Comparison of ENCODE assay signal across 13 cellular contexts in the genomic region with DNA sequence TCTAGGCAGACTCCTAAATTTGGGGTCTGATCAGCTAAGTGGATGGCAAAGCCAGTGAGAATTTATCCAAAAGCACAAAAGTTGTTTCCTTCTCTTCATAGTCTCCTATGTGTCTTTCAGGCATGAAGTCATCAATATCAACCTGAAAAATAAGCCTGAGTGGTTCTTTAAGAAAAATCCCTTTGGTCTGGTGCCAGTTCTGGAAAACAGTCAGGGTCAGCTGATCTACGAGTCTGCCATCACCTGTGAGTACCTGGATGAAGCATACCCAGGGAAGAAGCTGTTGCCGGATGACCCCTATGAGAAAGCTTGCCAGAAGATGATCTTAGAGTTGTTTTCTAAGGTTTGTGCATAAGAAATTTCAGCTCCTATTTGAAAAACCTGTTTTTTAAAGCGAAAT. TPM values are rescaled to one million over a fixed set of nuclear protein-coding genes. Genes with fewer than 3 reads are reported as not detected.
DNase-seq lines count a peak whose midpoint lies in the region; ATAC-seq, FAIRE-seq and TF ChIP-seq lines count a peak whose summit lies in the region.
"Had no signal": no experiment of that assay in that cellular context is flagged by ENCODE, and none has a peak within 500 bp of the region (broad histone marks: within the 10 kb centered on the region; RNA-seq: fewer than 3 reads in every experiment).

No MANE protein-coding gene starts in this region.

- TF ChIP-seq CTCF in OCI-LY7 (conservative IDR thresholded peaks at IDR 0.05; ENCODE audit: low read length): no peak

- H3K9me3 ChIP-seq in adipocyte (ENCODE audit: control insufficient read depth, low read length): no peaks in the 10 kb centered on the region
- H3K9me3 ChIP-seq in stomach smooth muscle (ENCODE audit: control insufficient read depth in 2 of 2, low read length in 2 of 2): no peaks in the 10 kb centered on the region
- no peaks in the 10 kb centered on the region for H3K9me3 ChIP-seq in OCI-LY7 (ENCODE audit: low read length)

- intact Hi-C loops in activated naive CD4-positive, alpha-beta T cell treated with anti-CD3 and anti-CD28 coated beads for 36 hours (cut with micrococcal nuclease): no loop called here
- intact Hi-C loops in OCI-LY7 (cut with micrococcal nuclease; ENCODE audit: unreplicated experiment): no loop called here

- no peak for ATAC-seq in activated naive CD4-positive, alpha-beta T cell treated with anti-CD3 and anti-CD28 coated beads, Interleukin-2, amount 50 U/mL, for 72 hours
- ATAC-seq in GM18867 (IDR thresholded peaks at IDR 0.05; ENCODE audit: unreplicated experiment): no peak

- peaks cover 40% of the 10 kb centered on the region; the same call in 1 of the 2 replicates for H3K79me2 ChIP-seq in OCI-LY7 (ENCODE audit: insufficient read depth, low read depth, low read length)

- DNase-seq in activated naive CD4-positive, alpha-beta T cell treated with anti-CD3 and anti-CD28 coated beads for 36 hours: no peak
- no peak for DNase-seq in activated naive CD4-positive, alpha-beta T cell treated with anti-CD3 and anti-CD28 coated beads, Interleukin-2, amount 50 U/mL, for 72 hours (ENCODE audit: low spot score in 2 of 2)
- DNase-seq in adipocyte (ENCODE audit: low read depth) (no peak), OCI-LY7 (ENCODE audit: low spot score) (no peak), cortex of kidney (lab: John Stamatoyannopoulos, UW) (no peak)
- DNase-seq: activated CD4-positive, alpha-beta T cell treated with anti-CD3 and anti-CD28 coated beads, Interleukin-2, amount 10 ng/mL, durations not matched to agents 7 days and 5 days; NCI-H1048; NCI-H526; occipital lobe had no signal

- peaks cover 70% of the 10 kb centered on the region for H3K36me3 Mint-ChIP-seq in activated naive CD4-positive, alpha-beta T cell treated with anti-CD3 and anti-CD28 coated beads for 36 hours (ENCODE audit: low read depth)
- H3K36me3 Mint-ChIP-seq in activated naive CD4-positive, alpha-beta T cell treated with anti-CD3 and anti-CD28 coated beads, Interleukin-2, amount 50 U/mL, for 72 hours: peaks cover 49 to 76% of the 10 kb centered on the region in 2 donors

- peaks cover 51% of the 10 kb centered on the region for H3K4me1 ChIP-seq in adipocyte (ENCODE audit: control insufficient read depth, insufficient read depth, low read length)
- peaks cover 6% of the 10 kb centered on the region for H3K4me1 ChIP-seq in stomach smooth muscle (ENCODE audit: control insufficient read depth, insufficient read depth, low read length)
- peaks cover 9% of the 10 kb centered on the region for H3K4me1 ChIP-seq in OCI-LY7 (ENCODE audit: insufficient read depth, low read length, poor library complexity, severe bottlenecking)

- no peak overlapping the region for H2AFZ ChIP-seq in OCI-LY7 (ENCODE audit: low read length)

- H3K27ac Mint-ChIP-seq in activated naive CD4-positive, alpha-beta T cell treated with anti-CD3 and anti-CD28 coated beads for 36 hours: peak overlapping the region; percentile 96
- H3K27ac Mint-ChIP-seq in activated naive CD4-positive, alpha-beta T cell treated with anti-CD3 and anti-CD28 coated beads, Interleukin-2, amount 50 U/mL, for 72 hours: peak overlapping the region in 1 of 2 donors; percentile 87

- H3K9me3 Mint-ChIP-seq in activated naive CD4-positive, alpha-beta T cell treated with anti-CD3 and anti-CD28 coated beads for 36 hours: no peaks in the 10 kb centered on the region
- no peaks in the 10 kb centered on the region for H3K9me3 Mint-ChIP-seq in activated naive CD4-positive, alpha-beta T cell treated with anti-CD3 and anti-CD28 coated beads, Interleukin-2, amount 50 U/mL, for 72 hours
- H3K9me3 Mint-ChIP-seq: activated CD4-positive, alpha-beta T cell treated with anti-CD3 and anti-CD28 coated beads, Interleukin-2, amount 10 ng/mL, durations not matched to agents 7 days and 5 days had no signal

- H4K20me1 ChIP-seq in OCI-LY7 (ENCODE audit: insufficient read depth, low read length): peaks cover 18% of the 10 kb centered on the region; the same call in 1 of the 2 replicates

- H3K4me1 Mint-ChIP-seq in activated naive CD4-positive, alpha-beta T cell treated with anti-CD3 and anti-CD28 coated beads for 36 hours (ENCODE audit: low read depth): peaks cover 77% of the 10 kb centered on the region

- H3K27me3 Mint-ChIP-seq in activated naive CD4-positive, alpha-beta T cell treated with anti-CD3 and anti-CD28 coated beads for 36 hours (ENCODE audit: low read depth): no peaks in the 10 kb centered on the region
- H3K27me3 Mint-ChIP-seq: activated CD4-positive, alpha-beta T cell treated with anti-CD3 and anti-CD28 coated beads, Interleukin-2, amount 10 ng/mL, durations not matched to agents 7 days and 5 days had no signal

- H3K9ac ChIP-seq in adipocyte (ENCODE audit: low read length) (peak overlapping the region; percentile 18), stomach smooth muscle (ENCODE audit: low read length in 2 of 2) (no peak overlapping the region)

- FAIRE-seq in islet of Langerhans (lab: Jason Lieb, UNC): peak; percentile 51
- FAIRE-seq: G401.6 had no signal

- no peak overlapping the region for H3K4me2 ChIP-seq in OCI-LY7 (ENCODE audit: low read length)

- CTCF ChIA-PET in activated naive CD4-positive, alpha-beta T cell treated with anti-CD3 and anti-CD28 coated beads for 36 hours (lab: Charles Lee): interaction anchor here (6.2 kb wide), 1 partner anchor 15 kb away, joined by 33 read pairs; no protein-coding TSS in a partner anchor
- CTCF ChIA-PET in OCI-LY7 (lab: Charles Lee; ENCODE audit: unreplicated experiment): no interaction called here

- H3K36me3 ChIP-seq in adipocyte (ENCODE audit: control insufficient read depth, insufficient read depth, low read length, severe bottlenecking) (peaks cover 72% of the 10 kb centered on the region), stomach smooth muscle (ENCODE audit: control insufficient read depth in 2 of 2, insufficient read depth in 2 of 2, low read length in 2 of 2) (peaks cover 33 to 40% of the 10 kb centered on the region in 2 donors), OCI-LY7 (ENCODE audit: insufficient read depth, low read length) (peaks cover 47% of the 10 kb centered on the region)

- no peaks in the 10 kb centered on the region for H3K9me2 ChIP-seq in OCI-LY7 (ENCODE audit: insufficient read depth, low read length)

- POLR2A ChIA-PET in OCI-LY7 (lab: Charles Lee): interaction anchor here (0.6 to 1.3 kb wide), 2 partner anchors 10 to 26 kb away, joined by 3 to 4 read pairs; a partner anchor contains a TSS

- H3K27ac ChIP-seq in stomach smooth muscle (ENCODE audit: low read length) (peak overlapping the region; percentile 64), OCI-LY7 (ENCODE audit: low read depth, low read length, poor library complexity, severe bottlenecking) (no peak overlapping the region)

- H3K4me3 ChIP-seq in adipocyte (ENCODE audit: low read length) (no peak overlapping the region), stomach smooth muscle (ENCODE audit: low read length in 2 of 2) (no peak overlapping the region), OCI-LY7 (ENCODE audit: low read depth, low read length, poor library complexity, severe bottlenecking) (no peak overlapping the region)

- no peaks in the 10 kb centered on the region for H3K27me3 ChIP-seq in adipocyte (replicated peaks; ENCODE audit: control insufficient read depth, insufficient read depth, low read length)
- no peaks in the 10 kb centered on the region for H3K27me3 ChIP-seq in stomach smooth muscle (ENCODE audit: control insufficient read depth in 1 of 2, insufficient read depth in 2 of 2, low read length in 2 of 2)

- peak overlapping the region; percentile 2 for H3K4me3 Mint-ChIP-seq in activated naive CD4-positive, alpha-beta T cell treated with anti-CD3 and anti-CD28 coated beads for 36 hours
- H3K4me3 Mint-ChIP-seq: activated CD4-positive, alpha-beta T cell treated with anti-CD3 and anti-CD28 coated beads, Interleukin-2, amount 10 ng/mL, durations not matched to agents 7 days and 5 days had no signal

- BruUV-seq in OCI-LY7 (replicated peaks; lab: Mats Ljungman, UMichigan): no TSS peak

RNA-seq across cellular contexts. Expression of a gene that starts 4.8 kb away (rescaled TPM):
- total RNA-seq in activated naive CD4-positive, alpha-beta T cell treated with anti-CD3 and anti-CD28 coated beads for 36 hours: 100 to 1,000 TPM; 197 to 201 TPM
- 100 to 1,000 TPM; 232 to 431 TPM for total RNA-seq in activated naive CD4-positive, alpha-beta T cell treated with anti-CD3 and anti-CD28 coated beads, Interleukin-2, amount 50 U/mL, for 72 hours
- total RNA-seq in OCI-LY7 (2014; rRNA removed; shearing (Covaris generic)): 21.4 and 27.4 TPM in 2 replicates
- total RNA-seq in OCI-LY7 (2022): 1.7 and 2.6 TPM in 2 replicates

RNA-seq across cellular contexts. Expression of a gene that starts 9.5 kb away (rescaled TPM):
- 1 to 10 TPM; 3.0 to 3.6 TPM for total RNA-seq in activated naive CD4-positive, alpha-beta T cell treated with anti-CD3 and anti-CD28 coated beads for 36 hours
- total RNA-seq in activated naive CD4-positive, alpha-beta T cell treated with anti-CD3 and anti-CD28 coated beads, Interleukin-2, amount 50 U/mL, for 72 hours: 1 to 10 TPM; 1.4 to 1.6 TPM
- total RNA-seq in OCI-LY7 (2014; rRNA removed; shearing (Covaris generic)): 1.6 and 8.2 TPM in 2 replicates
- total RNA-seq in OCI-LY7 (2022): 1.6 and 2.2 TPM in 2 replicates

RNA-seq across cellular contexts. Expression of a gene that starts 27.3 kb away (rescaled TPM):
- not detected for total RNA-seq in activated naive CD4-positive, alpha-beta T cell treated with anti-CD3 and anti-CD28 coated beads for 36 hours
- under 1 TPM in 1 of 2 donors, not detected in 1; 0.19 TPM for total RNA-seq in activated naive CD4-positive, alpha-beta T cell treated with anti-CD3 and anti-CD28 coated beads, Interleukin-2, amount 50 U/mL, for 72 hours
- not detected in 2 replicates for total RNA-seq in OCI-LY7 (2014; rRNA removed; shearing (Covaris generic))
- not detected in 2 replicates for total RNA-seq in OCI-LY7 (2022)
- total RNA-seq: activated CD4-positive, alpha-beta T cell treated with anti-CD3 and anti-CD28 coated beads, Interleukin-2, amount 10 ng/mL, durations not matched to agents 7 days and 5 days had no signal

Comparison
In these comparisons a context has a peak if more than half of its experiments do, and no peak if none do; other contexts are left out.
1. RNA of a gene that starts 4.8 kb away (total RNA-seq): 232 to 431 TPM in activated naive CD4-positive, alpha-beta T cell treated with anti-CD3 and anti-CD28 coated beads, Interleukin-2, amount 50 U/mL, for 72 hours and 197 to 201 TPM in activated naive CD4-positive, alpha-beta T cell treated with anti-CD3 and anti-CD28 coated beads for 36 hours; 1.7 to 27.4 TPM in OCI-LY7; every median in the first group is over 4 times any median in the second.